Comparison of ENCODE assay signal across 1 cellular context in the genomic region with DNA sequence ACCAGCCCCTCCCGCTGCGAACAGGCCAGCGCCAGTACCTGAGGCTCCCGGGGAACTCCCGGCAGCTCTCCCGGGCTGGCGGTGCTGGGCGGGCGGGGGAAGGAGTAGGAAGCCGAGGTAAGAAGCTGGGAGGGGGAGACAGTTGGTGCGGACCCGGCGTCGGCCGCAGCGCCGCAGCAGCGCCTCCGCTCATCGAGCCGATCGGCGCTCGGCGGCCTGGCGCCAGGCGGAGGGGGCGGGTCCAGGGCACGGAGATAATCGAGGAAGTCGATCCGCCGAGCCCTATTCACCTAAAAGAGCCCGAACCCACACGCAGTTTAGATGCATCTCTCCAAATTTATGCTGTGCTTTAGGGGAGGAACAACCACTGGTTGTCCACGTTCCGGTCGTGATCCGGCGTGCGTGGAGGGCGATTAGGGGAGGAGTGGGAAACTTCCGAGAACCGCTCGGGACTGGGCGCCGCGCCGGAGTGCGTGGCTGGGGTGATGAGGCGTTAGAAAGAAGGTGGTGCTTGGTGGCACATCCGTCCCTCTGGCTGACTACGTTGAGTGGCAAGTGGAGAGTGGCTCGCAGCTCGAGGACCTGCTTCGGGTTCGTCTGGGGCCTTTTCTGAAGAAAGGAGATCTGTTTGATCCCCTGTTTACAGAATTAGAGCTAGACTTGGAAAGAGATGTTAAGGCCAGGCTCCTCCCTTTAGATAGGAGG.
TF ChIP-seq lines count a peak whose summit lies in the region.

A gene with protein sequence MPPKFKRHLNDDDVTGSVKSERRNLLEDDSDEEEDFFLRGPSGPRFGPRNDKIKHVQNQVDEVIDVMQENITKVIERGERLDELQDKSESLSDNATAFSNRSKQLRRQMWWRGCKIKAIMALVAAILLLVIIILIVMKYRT (minus strand): TSS at position 194 of the 705 bp plus-strand sequence. CDS start 3,651 bp downstream, outside the sequence.

TF ChIP-seq in GM12878, 131 proteins besides CTCF, POLR2A, EP300 and RAD21 (continued from another document and continues in another):
- TF ChIP-seq, protein P1, sequence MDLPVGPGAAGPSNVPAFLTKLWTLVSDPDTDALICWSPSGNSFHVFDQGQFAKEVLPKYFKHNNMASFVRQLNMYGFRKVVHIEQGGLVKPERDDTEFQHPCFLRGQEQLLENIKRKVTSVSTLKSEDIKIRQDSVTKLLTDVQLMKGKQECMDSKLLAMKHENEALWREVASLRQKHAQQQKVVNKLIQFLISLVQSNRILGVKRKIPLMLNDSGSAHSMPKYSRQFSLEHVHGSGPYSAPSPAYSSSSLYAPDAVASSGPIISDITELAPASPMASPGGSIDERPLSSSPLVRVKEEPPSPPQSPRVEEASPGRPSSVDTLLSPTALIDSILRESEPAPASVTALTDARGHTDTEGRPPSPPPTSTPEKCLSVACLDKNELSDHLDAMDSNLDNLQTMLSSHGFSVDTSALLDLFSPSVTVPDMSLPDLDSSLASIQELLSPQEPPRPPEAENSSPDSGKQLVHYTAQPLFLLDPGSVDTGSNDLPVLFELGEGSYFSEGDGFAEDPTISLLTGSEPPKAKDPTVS (IDR thresholded peaks at IDR 0.05; ENCODE audit: low read depth, low read length) = no peak
- TF ChIP-seq SIX5 (IDR thresholded peaks at IDR 0.05; ENCODE audit: low read depth, low read length, severe bottlenecking) (peak; percentile 52), SMAD5 (IDR thresholded peaks at IDR 0.05; ENCODE audit: low read depth) (peak; percentile 77; the same call in 1 of the 2 replicates), MTA2 (IDR thresholded peaks at IDR 0.05; ENCODE audit: low read depth) (no peak; the same call in 1 of the 2 replicates), NFIC (IDR thresholded peaks at IDR 0.05; ENCODE audit: low read depth, low read length) (no peak), PAX5 (IDR thresholded peaks at IDR 0.05; ENCODE audit: borderline replicate concordance, low read depth, low read length) (no peak; the same call in 1 of the 2 replicates), RB1 (IDR thresholded peaks at IDR 0.05; ENCODE audit: borderline replicate concordance) (peak; percentile 76; the same call in 1 of the 2 replicates), CREM (IDR thresholded peaks at IDR 0.05; ENCODE audit: low read depth) (peak; percentile 58), FOS (IDR thresholded peaks at IDR 0.05; ENCODE audit: borderline replicate concordance, extremely low read depth, insufficient read length) (no peak), JUNB (IDR thresholded peaks at IDR 0.05) (no peak), PKNOX1 (IDR thresholded peaks at IDR 0.05) (peak; percentile 92), TAF1 (IDR thresholded peaks at IDR 0.05; ENCODE audit: borderline replicate concordance, low read depth, low read length) (peak; percentile 71), IKZF2 (IDR thresholded peaks at IDR 0.05) (no peak; a peak in 1 of 4 replicates), TCF12 (IDR thresholded peaks at IDR 0.05; ENCODE audit: low read depth, low read length) (no peak), ZBTB40 (IDR thresholded peaks at IDR 0.05; ENCODE audit: borderline replicate concordance) (no peak; the same call in 1 of the 2 replicates), BRCA1 (IDR thresholded peaks at IDR 0.05; ENCODE audit: low read depth, low read length) (no peak), BCLAF1 (IDR thresholded peaks at IDR 0.05) (no peak), HDAC6 (IDR thresholded peaks at IDR 0.05; ENCODE audit: unreplicated experiment) (no peak), SUZ12 (IDR thresholded peaks at IDR 0.05; ENCODE audit: unreplicated experiment) (no peak), ETV6 (conservative IDR thresholded peaks at IDR 0.05 in 1 of 2, IDR thresholded peaks at IDR 0.05 in 1 of 2; ENCODE audit: borderline replicate concordance in 1 of 2, low read depth in 1 of 2) (no peak), EED (IDR thresholded peaks at IDR 0.05; ENCODE audit: low read depth) (no peak), FOXM1 (IDR thresholded peaks at IDR 0.05; ENCODE audit: low read depth, low read length) (no peak), TCF7 (IDR thresholded peaks at IDR 0.05; ENCODE audit: borderline replicate concordance) (no peak), DPF2 (IDR thresholded peaks at IDR 0.05) (peak; percentile 77), TBL1XR1 (IDR thresholded peaks at IDR 0.05; ENCODE audit: low read depth, low read length) (peak; percentile 62; the same call in 1 of the 2 replicates), POU2F2 (IDR thresholded peaks at IDR 0.05; ENCODE audit: borderline replicate concordance, low read depth, low read length) (peak; percentile 26; the same call in 1 of the 3 replicates), EZH2 (IDR thresholded peaks at IDR 0.05; ENCODE audit: borderline replicate concordance, control insufficient read depth, low read depth, low read length) (no peak), TCF3 (IDR thresholded peaks at IDR 0.05; ENCODE audit: borderline replicate concordance, insufficient read depth, low read depth, low read length) (no peak), HDAC2 (IDR thresholded peaks at IDR 0.05) (no peak), ATF7 (IDR thresholded peaks at IDR 0.05; ENCODE audit: low read depth) (no peak; the same call in 1 of the 2 replicates), CBFB (IDR thresholded peaks at IDR 0.05; ENCODE audit: low read depth) (peak; percentile 42; the same call in 1 of the 2 replicates), ZNF217 (IDR thresholded peaks at IDR 0.05) (no peak; the same call in 1 of the 2 replicates), EGR1 (IDR thresholded peaks at IDR 0.05; ENCODE audit: borderline replicate concordance in 1 of 2, low read depth in 2 of 2, low read length in 2 of 2) (peak in 1 of 2 experiments; percentile 89; a peak in 2 of 3 replicates), RFX5 (IDR thresholded peaks at IDR 0.05; ENCODE audit: low read depth, low read length) (0 out of 2 replicates have a peak, but pooled peaks have one; percentile 22), FOXK2 (IDR thresholded peaks at IDR 0.05) (peak; percentile 53)
- TF ChIP-seq, protein P2, sequence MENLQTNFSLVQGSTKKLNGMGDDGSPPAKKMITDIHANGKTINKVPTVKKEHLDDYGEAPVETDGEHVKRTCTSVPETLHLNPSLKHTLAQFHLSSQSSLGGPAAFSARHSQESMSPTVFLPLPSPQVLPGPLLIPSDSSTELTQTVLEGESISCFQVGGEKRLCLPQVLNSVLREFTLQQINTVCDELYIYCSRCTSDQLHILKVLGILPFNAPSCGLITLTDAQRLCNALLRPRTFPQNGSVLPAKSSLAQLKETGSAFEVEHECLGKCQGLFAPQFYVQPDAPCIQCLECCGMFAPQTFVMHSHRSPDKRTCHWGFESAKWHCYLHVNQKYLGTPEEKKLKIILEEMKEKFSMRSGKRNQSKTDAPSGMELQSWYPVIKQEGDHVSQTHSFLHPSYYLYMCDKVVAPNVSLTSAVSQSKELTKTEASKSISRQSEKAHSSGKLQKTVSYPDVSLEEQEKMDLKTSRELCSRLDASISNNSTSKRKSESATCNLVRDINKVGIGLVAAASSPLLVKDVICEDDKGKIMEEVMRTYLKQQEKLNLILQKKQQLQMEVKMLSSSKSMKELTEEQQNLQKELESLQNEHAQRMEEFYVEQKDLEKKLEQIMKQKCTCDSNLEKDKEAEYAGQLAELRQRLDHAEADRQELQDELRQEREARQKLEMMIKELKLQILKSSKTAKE (IDR thresholded peaks at IDR 0.05; ENCODE audit: low read depth, poor library complexity, severe bottlenecking) = no peak
- TF ChIP-seq, protein P3, sequence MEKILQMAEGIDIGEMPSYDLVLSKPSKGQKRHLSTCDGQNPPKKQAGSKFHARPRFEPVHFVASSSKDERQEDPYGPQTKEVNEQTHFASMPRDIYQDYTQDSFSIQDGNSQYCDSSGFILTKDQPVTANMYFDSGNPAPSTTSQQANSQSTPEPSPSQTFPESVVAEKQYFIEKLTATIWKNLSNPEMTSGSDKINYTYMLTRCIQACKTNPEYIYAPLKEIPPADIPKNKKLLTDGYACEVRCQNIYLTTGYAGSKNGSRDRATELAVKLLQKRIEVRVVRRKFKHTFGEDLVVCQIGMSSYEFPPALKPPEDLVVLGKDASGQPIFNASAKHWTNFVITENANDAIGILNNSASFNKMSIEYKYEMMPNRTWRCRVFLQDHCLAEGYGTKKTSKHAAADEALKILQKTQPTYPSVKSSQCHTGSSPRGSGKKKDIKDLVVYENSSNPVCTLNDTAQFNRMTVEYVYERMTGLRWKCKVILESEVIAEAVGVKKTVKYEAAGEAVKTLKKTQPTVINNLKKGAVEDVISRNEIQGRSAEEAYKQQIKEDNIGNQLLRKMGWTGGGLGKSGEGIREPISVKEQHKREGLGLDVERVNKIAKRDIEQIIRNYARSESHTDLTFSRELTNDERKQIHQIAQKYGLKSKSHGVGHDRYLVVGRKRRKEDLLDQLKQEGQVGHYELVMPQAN (conservative IDR thresholded peaks at IDR 0.05) = peak; percentile 77
- TF ChIP-seq, protein P4, sequence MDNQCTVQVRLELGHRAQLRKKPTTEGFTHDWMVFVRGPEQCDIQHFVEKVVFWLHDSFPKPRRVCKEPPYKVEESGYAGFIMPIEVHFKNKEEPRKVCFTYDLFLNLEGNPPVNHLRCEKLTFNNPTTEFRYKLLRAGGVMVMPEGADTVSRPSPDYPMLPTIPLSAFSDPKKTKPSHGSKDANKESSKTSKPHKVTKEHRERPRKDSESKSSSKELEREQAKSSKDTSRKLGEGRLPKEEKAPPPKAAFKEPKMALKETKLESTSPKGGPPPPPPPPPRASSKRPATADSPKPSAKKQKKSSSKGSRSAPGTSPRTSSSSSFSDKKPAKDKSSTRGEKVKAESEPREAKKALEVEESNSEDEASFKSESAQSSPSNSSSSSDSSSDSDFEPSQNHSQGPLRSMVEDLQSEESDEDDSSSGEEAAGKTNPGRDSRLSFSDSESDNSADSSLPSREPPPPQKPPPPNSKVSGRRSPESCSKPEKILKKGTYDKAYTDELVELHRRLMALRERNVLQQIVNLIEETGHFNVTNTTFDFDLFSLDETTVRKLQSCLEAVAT (IDR thresholded peaks at IDR 0.05) = peak; percentile 100
- TF ChIP-seq, protein P5, sequence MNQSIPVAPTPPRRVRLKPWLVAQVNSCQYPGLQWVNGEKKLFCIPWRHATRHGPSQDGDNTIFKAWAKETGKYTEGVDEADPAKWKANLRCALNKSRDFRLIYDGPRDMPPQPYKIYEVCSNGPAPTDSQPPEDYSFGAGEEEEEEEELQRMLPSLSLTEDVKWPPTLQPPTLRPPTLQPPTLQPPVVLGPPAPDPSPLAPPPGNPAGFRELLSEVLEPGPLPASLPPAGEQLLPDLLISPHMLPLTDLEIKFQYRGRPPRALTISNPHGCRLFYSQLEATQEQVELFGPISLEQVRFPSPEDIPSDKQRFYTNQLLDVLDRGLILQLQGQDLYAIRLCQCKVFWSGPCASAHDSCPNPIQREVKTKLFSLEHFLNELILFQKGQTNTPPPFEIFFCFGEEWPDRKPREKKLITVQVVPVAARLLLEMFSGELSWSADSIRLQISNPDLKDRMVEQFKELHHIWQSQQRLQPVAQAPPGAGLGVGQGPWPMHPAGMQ (IDR thresholded peaks at IDR 0.05; ENCODE audit: borderline replicate concordance) = no peak
